8 cellular contexts compared by ENCODE assay signal in genomic region chr21:36385233-36385908, GRCh38. TPM values are rescaled to one million over a fixed set of nuclear protein-coding genes. Genes with fewer than 3 reads are reported as not detected.
DNase-seq lines count a peak whose midpoint lies in the region; ATAC-seq and TF ChIP-seq lines count a peak whose summit lies in the region.

TSS of gene CHAF1B (plus strand) at chr21:36385392. CDS start at chr21:36386137, 745 bp downstream.

- H3K27me3 Mint-ChIP-seq in immature natural killer cell (ENCODE audit: low read depth in 3 of 3): peaks cover 0 to 3% (median 1%) of the 10 kb centered on the region in 3 donors

- H3K4me1 Mint-ChIP-seq in immature natural killer cell: peaks cover 6 to 19% of the 10 kb centered on the region in 2 donors

- H3K36me3 ChIP-seq in breast epithelium (no peaks in the 10 kb centered on the region), smooth muscle cell (ENCODE audit: low read depth) (no peaks in the 10 kb centered on the region)

- H3K79me2 ChIP-seq in smooth muscle cell (ENCODE audit: low read depth): no peaks in the 10 kb centered on the region

- TF ChIP-seq POLR2A in breast epithelium (IDR thresholded peaks at IDR 0.05): peak; percentile 26

- intact Hi-C loops in breast epithelium (cut with DNase I; ENCODE audit: low total_unique reads): no loop called here

- H3K27ac Mint-ChIP-seq in immature natural killer cell: peak within 1 kb of the TSS in 4 of 6 donors; percentile 21 to 69 (median 67)

- no peaks in the 10 kb centered on the region for H4K20me1 ChIP-seq in smooth muscle cell (ENCODE audit: low read depth)

- no peaks in the 10 kb centered on the region for H3K9me3 Mint-ChIP-seq in immature natural killer cell

- H3K4me3 ChIP-seq in breast epithelium: peak within 1 kb of the TSS; percentile 62 to 83 (median 66)
- peak within 1 kb of the TSS; percentile 66 for H3K4me3 ChIP-seq in smooth muscle cell

- H2AFZ ChIP-seq in smooth muscle cell (ENCODE audit: low read depth): no peak within 1 kb of the TSS

- H3K27me3 ChIP-seq in breast epithelium: no peaks in the 10 kb centered on the region
- no peaks in the 10 kb centered on the region for H3K27me3 ChIP-seq in smooth muscle cell (ENCODE audit: low read depth)

- H3K9ac ChIP-seq in smooth muscle cell (ENCODE audit: low read depth): peak within 1 kb of the TSS; percentile 68

- TF ChIP-seq CTCF in VCaP (conservative IDR thresholded peaks at IDR 0.05): no peak
- no peak for TF ChIP-seq CTCF in breast epithelium (IDR thresholded peaks at IDR 0.05)
- TF ChIP-seq CTCF in smooth muscle cell (IDR thresholded peaks at IDR 0.05; ENCODE audit: borderline replicate concordance, insufficient read depth, poor library complexity, severe bottlenecking): no peak

- H3K4me3 Mint-ChIP-seq in immature natural killer cell: peak within 1 kb of the TSS; percentile 84 to 87 (median 85)

- peaks cover 0 to 4% (median 4%) of the 10 kb centered on the region in 3 donors for H3K36me3 Mint-ChIP-seq in immature natural killer cell

- H3K4me1 ChIP-seq in breast epithelium: no peaks in the 10 kb centered on the region
- no peaks in the 10 kb centered on the region for H3K4me1 ChIP-seq in smooth muscle cell (ENCODE audit: low read depth)

- WGBS in smooth muscle cell (ENCODE audit: low lambda C conversion rate): 3% methylated on average over 39 of the region's 75 CpGs

- H3K27ac ChIP-seq in VCaP (peak within 1 kb of the TSS; percentile 84), breast epithelium (peak within 1 kb of the TSS; percentile 77 to 78), smooth muscle cell (ENCODE audit: low read depth) (no peak within 1 kb of the TSS)

- peak; percentile 60 for DNase-seq in SIG-M5 treated with dmso at 0.1 percent for 504 hours (lab: John Stamatoyannopoulos, UW; ENCODE audit: unreplicated experiment)
- no peak for DNase-seq in SIG-M5 (lab: John Stamatoyannopoulos, UW)
- peak; percentile 72 for DNase-seq in NCI-H2107 (lab: John Stamatoyannopoulos, UW)
- peak; percentile 69 to 70 for DNase-seq in breast epithelium (ENCODE audit: low spot score in 2 of 2)
- DNase-seq in immature natural killer cell: peak; percentile 81 to 84 (median 83)
- peak; percentile 31 for DNase-seq in smooth muscle cell (lab: John Stamatoyannopoulos, UW; ENCODE audit: unreplicated experiment)

- ATAC-seq in HG03025 (IDR thresholded peaks at IDR 0.05; ENCODE audit: low FRiP score, unreplicated experiment): peak; percentile 52

- H3K9me3 ChIP-seq in breast epithelium: no peaks in the 10 kb centered on the region
- H3K9me3 ChIP-seq in smooth muscle cell (replicated peaks; ENCODE audit: low read depth): no peaks in the 10 kb centered on the region

- no peaks in the 10 kb centered on the region for H3F3A ChIP-seq in smooth muscle cell (ENCODE audit: low read depth)

- peak within 1 kb of the TSS; percentile 97 for H3K4me2 ChIP-seq in smooth muscle cell

RNA-seq across cellular contexts. Expression of gene CHAF1B, which starts in this region (rescaled TPM):
- 1 to 10 TPM in 2 of 3 donors, under 1 TPM in 1; 0.64 to 2.8 (median 1.6) TPM for total RNA-seq in breast epithelium
- 1 to 10 TPM; 2.4 to 8.4 (median 3.0) TPM for polyA plus RNA-seq in immature natural killer cell
- 2.0 and 3.6 TPM in 2 replicates for total RNA-seq in smooth muscle cell
- polyA plus RNA-seq in smooth muscle cell: 4.4 and 5.3 TPM in 2 replicates
